Comparison of ENCODE assay signal across 8 cellular contexts in the genomic region with DNA sequence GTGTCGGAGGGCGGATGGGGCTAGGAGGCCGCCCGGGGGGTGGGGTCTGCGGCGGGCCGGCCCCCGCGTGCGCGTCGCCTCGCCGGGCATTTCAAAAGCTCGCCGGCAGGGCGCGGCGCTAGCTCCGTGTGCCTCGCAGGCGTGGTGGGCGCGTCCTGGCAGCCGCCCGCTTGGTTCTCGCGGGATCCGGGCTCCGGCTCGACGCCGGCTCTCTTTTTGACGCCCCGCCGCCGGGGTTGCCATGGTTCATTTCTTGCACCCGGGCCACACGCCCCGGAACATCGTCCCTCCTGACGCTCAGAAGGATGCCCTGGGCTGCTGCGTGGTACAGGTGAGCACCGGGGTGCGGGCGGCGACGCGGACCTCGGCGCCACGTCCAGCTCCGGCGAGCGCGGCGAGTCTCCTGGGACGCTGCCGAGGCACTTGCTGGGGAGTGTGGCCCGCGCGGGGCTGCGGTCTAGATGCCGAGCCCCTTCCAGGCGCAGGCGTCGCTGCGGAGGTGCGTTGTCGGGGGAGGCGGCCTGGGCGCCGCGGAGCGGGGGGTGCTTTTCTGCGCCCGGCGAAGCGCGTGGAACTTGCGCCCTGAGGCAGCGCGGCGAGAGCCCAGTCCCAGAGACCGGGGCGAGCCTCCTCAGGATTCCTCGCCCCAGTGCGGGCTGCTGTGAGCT. TPM values are rescaled to one million over a fixed set of nuclear protein-coding genes. Genes with fewer than 3 reads are reported as not detected.
A peak's percentile ranks its signal among the peaks of the same experiment; 100 is the strongest.
DNase-seq lines count a peak whose midpoint lies in the region; ATAC-seq and TF ChIP-seq lines count a peak whose summit lies in the region.

TSS of gene ZYG11A (plus strand) at position 118 of the 668 bp plus-strand sequence. CDS start at position 242, 124 bp downstream.

- H3K4me1 ChIP-seq in fibroblast of lung (ENCODE audit: control insufficient read depth, extremely low read depth, insufficient read depth, low read length) (no peaks in the 10 kb centered on the region), tibial artery (peaks cover 0 to 15% (median 10%) of the 10 kb centered on the region in 4 donors)

- intact Hi-C loops in tibial artery (cut with DNase I; ENCODE audit: low total_unique reads): no loop called here

- H3K27me3 ChIP-seq in fibroblast of lung (ENCODE audit: control insufficient read depth, insufficient read depth, low read length): no peaks in the 10 kb centered on the region
- H3K27me3 ChIP-seq in tibial artery: peaks cover 0 to 47% of the 10 kb centered on the region in 2 donors

- peak within 1 kb of the TSS; percentile 82 for H3K4me2 ChIP-seq in fibroblast of lung (ENCODE audit: extremely low read depth, insufficient read depth, low read length)

- peak; percentile 18 to 22 for TF ChIP-seq CTCF in fibroblast of lung (conservative IDR thresholded peaks at IDR 0.05 in 1 of 2, IDR thresholded peaks at IDR 0.05 in 1 of 2; ENCODE audit: low read depth in 1 of 2, low read length in 2 of 2)
- TF ChIP-seq CTCF in omental fat pad (IDR thresholded peaks at IDR 0.05): no peak
- TF ChIP-seq CTCF in tibial artery (IDR thresholded peaks at IDR 0.05): peak in 1 of 2 experiments; percentile 11

- DNase-seq in AG08395 (ENCODE audit: low spot score): peak; percentile 74
- DNase-seq in NCI-H748 (lab: John Stamatoyannopoulos, UW; ENCODE audit: unreplicated experiment): peak; percentile 92
- DNase-seq in activated T-cell treated with anti-CD3 and anti-CD28 coated beads, Interleukin-2, amount 50 U/mL, for 1 hour: peak; percentile 75
- DNase-seq in fibroblast of lung (ENCODE audit: low read depth in 2 of 2): peak; percentile 73 to 81
- no peak for DNase-seq in omental fat pad (ENCODE audit: low spot score)
- DNase-seq in tibial artery: no peak

- no peaks in the 10 kb centered on the region for H3K9me3 ChIP-seq in fibroblast of lung (ENCODE audit: control insufficient read depth, insufficient read depth, low read depth, low read length)
- no peaks in the 10 kb centered on the region for H3K9me3 ChIP-seq in tibial artery

- no peaks in the 10 kb centered on the region for H3K36me3 ChIP-seq in fibroblast of lung (ENCODE audit: control insufficient read depth, insufficient read depth, low read length)
- no peaks in the 10 kb centered on the region for H3K36me3 ChIP-seq in tibial artery

- H3K4me3 ChIP-seq in fibroblast of lung (replicated peaks in 1 of 4; ENCODE audit: control extremely low read depth in 1 of 4, insufficient read depth in 1 of 4, low read depth in 3 of 4, low read length in 4 of 4) (peak within 1 kb of the TSS; percentile 56 to 61 (median 58)), tibial artery (peak within 1 kb of the TSS; percentile 31 to 46)

- H4K20me1 ChIP-seq in fibroblast of lung (ENCODE audit: control insufficient read depth, extremely low read depth, insufficient read depth, low read length): no peaks in the 10 kb centered on the region

- ATAC-seq in GM19023 (IDR thresholded peaks at IDR 0.05; ENCODE audit: unreplicated experiment) (peak; percentile 94), HG03342 (IDR thresholded peaks at IDR 0.05; ENCODE audit: unreplicated experiment) (peak; percentile 90), omental fat pad (ENCODE audit: low FRiP score) (peak; percentile 87)

- peak within 1 kb of the TSS; percentile 28 for H3K27ac ChIP-seq in fibroblast of lung (ENCODE audit: insufficient read depth, low read length)
- H3K27ac ChIP-seq in tibial artery: no peak within 1 kb of the TSS

- no peaks in the 10 kb centered on the region for H3K79me2 ChIP-seq in fibroblast of lung (ENCODE audit: control insufficient read depth, insufficient read depth, low read length)

- H3K9ac ChIP-seq in fibroblast of lung (ENCODE audit: insufficient read depth, low read length): peak within 1 kb of the TSS; percentile 42

- H2AFZ ChIP-seq in fibroblast of lung (ENCODE audit: low read length): peak within 1 kb of the TSS; percentile 90

RNA-seq across cellular contexts. Expression of gene ZYG11A, which starts in this region (rescaled TPM):
- total RNA-seq in fibroblast of lung: 0.50 and 0.77 TPM in 2 replicates
- polyA plus RNA-seq in fibroblast of lung: 0.28 and 0.73 TPM in 2 replicates
- polyA plus RNA-seq in fibroblast of lung (2012): 0.28 and 0.68 TPM in 2 replicates
- 1.6 TPM in 1 of 2 replicates, not detected in the other for polyA minus RNA-seq in fibroblast of lung (ENCODE audit: low replicate concordance)
- under 1 TPM in 1 of 4 donors, not detected in 3; 0.24 TPM for total RNA-seq in omental fat pad

Comparison
In these comparisons a context has a peak if more than half of its experiments do, and no peak if none do; other contexts are left out.
1. Peak in ATAC-seq in omental fat pad; RNA of the gene not detected or under 1 TPM.
2. DNase-seq: peak in AG08395 (single experiment), NCI-H748 (single experiment), activated T-cell treated with anti-CD3 and anti-CD28 coated beads, Interleukin-2, amount 50 U/mL, for 1 hour (single experiment) and fibroblast of lung (2 of 2); none in omental fat pad (single experiment) and tibial artery (0 of 2).
3. CTCF ChIP-seq: peak in fibroblast of lung (2 of 2); none in omental fat pad (0 of 3).
4. Peak in every context shown above with its lines, with median percentiles within 50 percentile points of each other: ATAC-seq.